ENCODE assay signal across 32 cellular contexts in genomic region chr3:38638354-38638753, GRCh38. TPM values are rescaled to one million over a fixed set of nuclear protein-coding genes. Genes with fewer than 3 reads are reported as not detected.
"Had no signal": no experiment of that assay in that cellular context is flagged by ENCODE, and none has a peak within 500 bp of the region (broad histone marks: within the 10 kb centered on the region; RNA-seq: fewer than 3 reads in every experiment).

No MANE protein-coding gene starts in this region.

- H3K36me3 ChIP-seq: ascending aorta, WERI-Rb-1 had no signal

- H3K9me3 Mint-ChIP-seq: activated CD4-positive, alpha-beta memory T cell treated with anti-CD3 and anti-CD28 coated beads, Interleukin-2, amount 10 ng/mL, durations not matched to agents 7 days and 5 days; activated naive CD4-positive, alpha-beta T cell treated with anti-CD3 and anti-CD28 coated beads, Interleukin-2, amount 50 U/mL, for 24 hours; activated naive CD8-positive, alpha-beta T cell treated with anti-CD3 and anti-CD28 coated beads, Interleukin-2, amount 10 ng/mL, durations not matched to agents 7 days and 5 days; activated T-helper 2 cell treated with anti-CD3 and anti-CD28 coated beads, Interferon-gamma antibody, Interleukin-2, Interleukin-4, amounts not matched to agents 10 μg/mL and 5 μg/mL and 100 μg/mL, durations not matched to agents 14 hours and 24 hours and 36 hours had no signal

- H3K4me1 Mint-ChIP-seq: activated naive CD4-positive, alpha-beta T cell treated with anti-CD3 and anti-CD28 coated beads, Interleukin-2, amount 50 U/mL, for 24 hours had no signal

- H3K4me3 ChIP-seq: ascending aorta, PC-9 had no signal

- ATAC-seq: activated CD8-positive, alpha-beta memory T cell treated with anti-CD3 and anti-CD28 coated beads, Interleukin-2, amount 10 ng/mL, durations not matched to agents 7 days and 5 days had no signal

- H3K27me3 Mint-ChIP-seq: activated naive CD4-positive, alpha-beta T cell treated with anti-CD3 and anti-CD28 coated beads, Interleukin-2, amount 50 U/mL, for 24 hours had no signal

- H3K27me3 ChIP-seq: ascending aorta had no signal

- DNase-seq: activated CD4-positive, alpha-beta memory T cell treated with anti-CD3 and anti-CD28 coated beads, Interleukin-2, amount 10 ng/mL, durations not matched to agents 7 days and 5 days; activated CD4-positive, alpha-beta T cell treated with anti-CD3 and anti-CD28 coated beads for 1 hour; activated CD4-positive, alpha-beta T cell treated with anti-CD3 and anti-CD28 coated beads for 48 hours; activated CD4-positive, CD25-positive, alpha-beta regulatory T cell; activated CD8-positive, alpha-beta memory T cell treated with anti-CD3 and anti-CD28 coated beads for 24 hours; activated CD8-positive, alpha-beta memory T cell treated with anti-CD3 and anti-CD28 coated beads, Interleukin-2, amount 10 ng/mL, durations not matched to agents 7 days and 5 days; activated CD8-positive, alpha-beta memory T cell treated with anti-CD3 and anti-CD28 coated beads, Interleukin-2, amount 50 U/mL, for 48 hours; activated gamma-delta T cell; activated naive CD4-positive, alpha-beta T cell treated with Interleukin-2 at 50 U/mL for 16 hours; activated naive CD8-positive, alpha-beta T cell treated with anti-CD3 and anti-CD28 coated beads, Interleukin-2, amount 10 ng/mL, durations not matched to agents 7 days and 5 days; amygdala; caudate nucleus; NCI-H1092 treated with DMSO at 0.1 percent for 48 hours; NCI-H1417; NCI-H146; NCI-H187; NCI-H2029 treated with DMSO at 0.1 percent for 48 hours; NCI-H2107; NCI-H2171; NCI-H510A; NCI-H748 treated with DMSO at 0.1 percent for 48 hours; NK-92 treated with Interleukin-12 subunit alpha and Interleukin-12 subunit beta, amount 100 ng/mL, for 24 hours; PC-9; Right ventricle myocardium superior; T1000; WERI-Rb-1 had no signal

- H3K4me3 Mint-ChIP-seq: activated CD4-positive, alpha-beta memory T cell treated with anti-CD3 and anti-CD28 coated beads, Interleukin-2, amount 10 ng/mL, durations not matched to agents 7 days and 5 days; activated CD8-positive, alpha-beta memory T cell treated with anti-CD3 and anti-CD28 coated beads, Interleukin-2, amount 10 ng/mL, durations not matched to agents 7 days and 5 days; activated naive CD4-positive, alpha-beta T cell treated with anti-CD3 and anti-CD28 coated beads, Interleukin-2, amount 50 U/mL, for 24 hours; activated naive CD8-positive, alpha-beta T cell treated with anti-CD3 and anti-CD28 coated beads, Interleukin-2, amount 10 ng/mL, durations not matched to agents 7 days and 5 days had no signal

- H3K27ac ChIP-seq: ascending aorta, KMS-11, PC-9, WERI-Rb-1 had no signal

- H3K9me3 ChIP-seq: ascending aorta had no signal

- H3K27ac Mint-ChIP-seq: activated CD4-positive, alpha-beta memory T cell treated with anti-CD3 and anti-CD28 coated beads, Interleukin-2, amount 10 ng/mL, durations not matched to agents 7 days and 5 days; activated CD8-positive, alpha-beta memory T cell treated with anti-CD3 and anti-CD28 coated beads, Interleukin-2, amount 10 ng/mL, durations not matched to agents 7 days and 5 days; activated naive CD4-positive, alpha-beta T cell treated with anti-CD3 and anti-CD28 coated beads, Interleukin-2, amount 50 U/mL, for 24 hours; activated naive CD8-positive, alpha-beta T cell treated with anti-CD3 and anti-CD28 coated beads, Interleukin-2, amount 10 ng/mL, durations not matched to agents 7 days and 5 days; activated T-helper 2 cell treated with anti-CD3 and anti-CD28 coated beads, Interferon-gamma antibody, Interleukin-2, Interleukin-4, amounts not matched to agents 10 μg/mL and 5 μg/mL and 100 μg/mL, durations not matched to agents 14 hours and 24 hours and 36 hours had no signal

- H3K36me3 Mint-ChIP-seq: activated CD8-positive, alpha-beta memory T cell treated with anti-CD3 and anti-CD28 coated beads, Interleukin-2, amount 10 ng/mL, durations not matched to agents 7 days and 5 days; activated naive CD4-positive, alpha-beta T cell treated with anti-CD3 and anti-CD28 coated beads, Interleukin-2, amount 50 U/mL, for 24 hours; activated naive CD8-positive, alpha-beta T cell treated with anti-CD3 and anti-CD28 coated beads, Interleukin-2, amount 10 ng/mL, durations not matched to agents 7 days and 5 days had no signal

- H3K4me1 ChIP-seq: ascending aorta had no signal

RNA-seq across cellular contexts. Expression of gene SCN5A, which starts 11.1 kb away (rescaled TPM):
- total RNA-seq: activated CD8-positive, alpha-beta memory T cell treated with anti-CD3 and anti-CD28 coated beads, Interleukin-2, amount 10 ng/mL, durations not matched to agents 7 days and 5 days; activated T-helper 2 cell treated with anti-CD3 and anti-CD28 coated beads, Interferon-gamma antibody, Interleukin-2, Interleukin-4, amounts not matched to agents 10 μg/mL and 5 μg/mL and 100 μg/mL, durations not matched to agents 14 hours and 24 hours and 36 hours; OCI-LY7; T-helper 1 cell treated with Interleukin-12 subunit alpha and Interleukin-12 subunit beta and Interleukin-4 antibody, amounts not matched to agents 30 ng/mL and 1 ng/mL, for 36 hours had no signal
